Comparison of ENCODE assay signal across 14 cellular contexts in genomic region chr18:37525302-37525585, GRCh38. TPM values are rescaled to one million over a fixed set of nuclear protein-coding genes. Genes with fewer than 3 reads are reported as not detected.
A peak's percentile ranks its signal among the peaks of the same experiment; 100 is the strongest.
DNase-seq lines count a peak whose midpoint lies in the region; ATAC-seq, FAIRE-seq and TF ChIP-seq lines count a peak whose summit lies in the region.
"Had no signal": no experiment of that assay in that cellular context is flagged by ENCODE, and none has a peak within 500 bp of the region (broad histone marks: within the 10 kb centered on the region; RNA-seq: fewer than 3 reads in every experiment).

No MANE protein-coding gene starts in this region.

- H2AFZ ChIP-seq in H1 (ENCODE audit: low read length): no peak overlapping the region

- peak overlapping the region; percentile 26 for H2BK120ac ChIP-seq in H1 (replicated peaks; ENCODE audit: low read depth, low read length)

- no peaks in the 10 kb centered on the region for H4K20me1 ChIP-seq in H1 (replicated peaks in 1 of 2; ENCODE audit: control insufficient read depth in 1 of 2, insufficient read depth in 2 of 2, low read length in 2 of 2)

- H3K27me3 ChIP-seq in left ventricle myocardium inferior (ENCODE audit: low read depth): peaks cover 96% of the 10 kb centered on the region
- peaks cover 0 to 87% (median 56%) of the 10 kb centered on the region in 7 donors for H3K27me3 ChIP-seq in heart right ventricle
- peaks cover 4 to 22% (median 15%) of the 10 kb centered on the region in 4 experiments for H3K27me3 ChIP-seq in H1 (replicated peaks in 1 of 4; ENCODE audit: control insufficient read depth in 3 of 4, extremely low read depth in 1 of 4, insufficient read depth in 3 of 4, low read length in 3 of 4)

- H2BK5ac ChIP-seq in H1 (ENCODE audit: low read depth, low read length): no peak overlapping the region

- H3K4ac ChIP-seq in H1 (replicated peaks; ENCODE audit: insufficient read length, low read depth, low read length): peak overlapping the region; percentile 37

- POLR2A ChIA-PET in H1 (lab: Charles Lee; ENCODE audit: partially characterized antibody): interaction anchor here (1.1 to 1.4 kb wide), 2 partner anchors 12 kb away, joined by 3 to 4 read pairs; no protein-coding TSS in a partner anchor

- ATAC-seq in heart right ventricle (no peak), GM19324 (IDR thresholded peaks at IDR 0.05; ENCODE audit: low FRiP score, unreplicated experiment) (no peak)
- ATAC-seq in stimulated activated effector memory CD8-positive, alpha-beta T cell treated with anti-CD3 and anti-CD28 coated beads, Interleukin-12 subunit alpha, Interleukin-12 subunit beta, amount 100 ng/mL, for 72 hours: no peak
- ATAC-seq: GM12878, PC-3 had no signal

- no peak overlapping the region for H3K14ac ChIP-seq in H1 (ENCODE audit: insufficient read length)

- intact Hi-C loops in left ventricle myocardium inferior (cut with micrococcal nuclease): no loop called here
- intact Hi-C loops in heart right ventricle (cut with DNase I): no loop called here

- 54 to 60% methylated on average over 8 of the region's 8 CpGs for WGBS in heart right ventricle, 2 donors
- 28% methylated on average over 7 of the region's 8 CpGs; no CpG with 5 or more reads in 1 of the 2 experiments for WGBS in H1 (ENCODE audit: extremely low coverage in 1 of 2, insufficient coverage in 1 of 2, insufficient read length in 1 of 2, insufficient replicate concordance in 2 of 2, low coverage in 1 of 2, low lambda C conversion rate in 2 of 2, missing lambda C conversion rate in 1 of 2), 2 experiments

- no peak overlapping the region for H4K5ac ChIP-seq in H1 (ENCODE audit: insufficient read length, low read depth, low read length)

- H3K9ac ChIP-seq in H1 (replicated peaks in 1 of 4; ENCODE audit: extremely low read depth in 1 of 4, low read depth in 3 of 4, low read length in 3 of 4): no peak overlapping the region

- H3K4me1 Mint-ChIP-seq in mesothelial cell of epicardium: peaks cover 25% of the 10 kb centered on the region
- peaks cover 6% of the 10 kb centered on the region for H3K4me1 Mint-ChIP-seq in stimulated activated effector memory CD8-positive, alpha-beta T cell treated with anti-CD3 and anti-CD28 coated beads, Interleukin-12 subunit alpha, Interleukin-12 subunit beta, amount 100 ng/mL, for 72 hours

- peak overlapping the region; percentile 78 for H3K18ac ChIP-seq in H1 (ENCODE audit: extremely low read depth, low read length)

- peaks cover 84% of the 10 kb centered on the region for H3K27me3 Mint-ChIP-seq in mesothelial cell of epicardium (ENCODE audit: low read depth)

- FAIRE-seq in H1 (lab: Jason Lieb, UNC): no peak
- FAIRE-seq: GM12878 had no signal

- H3K27ac ChIP-seq in left ventricle myocardium inferior (replicated peaks): no peak overlapping the region
- no peak overlapping the region for H3K27ac ChIP-seq in heart right ventricle
- no peak overlapping the region for H3K27ac ChIP-seq in H1 (ENCODE audit: low read depth, low read length)

- H3K4me1 ChIP-seq in left ventricle myocardium inferior (peaks cover 18% of the 10 kb centered on the region), heart right ventricle (peaks cover 0 to 16% (median 7%) of the 10 kb centered on the region in 9 donors), H1 (replicated peaks in 1 of 4; ENCODE audit: control insufficient read depth in 3 of 4, insufficient read depth in 4 of 4, low read length in 3 of 4) (peaks cover 8 to 18% (median 8%) of the 10 kb centered on the region in 4 experiments)
- H3K4me1 ChIP-seq: Caco-2 had no signal

- H3K23me2 ChIP-seq in H1 (ENCODE audit: low read depth, low read length): peaks cover 9% of the 10 kb centered on the region; the same call in 1 of the 2 replicates

- H3K4me3 ChIP-seq in left ventricle myocardium inferior (peak overlapping the region; percentile 41), heart right ventricle (no peak overlapping the region), H1 (ENCODE audit: extremely low read depth in 1 of 4, insufficient read depth in 2 of 4, low read depth in 3 of 4, low read length in 4 of 4) (peak overlapping the region in 3 of 4 experiments; percentile 25 to 61 (median 34); a peak in 5 of 8 replicates)
- H3K4me3 ChIP-seq: GM12878 had no signal

- no peaks in the 10 kb centered on the region for H3K79me2 ChIP-seq in H1 (ENCODE audit: control insufficient read depth in 1 of 2, insufficient read depth in 2 of 2, low read length in 2 of 2)

- no peaks in the 10 kb centered on the region for H3K36me3 Mint-ChIP-seq in mesothelial cell of epicardium
- H3K36me3 Mint-ChIP-seq in stimulated activated effector memory CD8-positive, alpha-beta T cell treated with anti-CD3 and anti-CD28 coated beads, Interleukin-12 subunit alpha, Interleukin-12 subunit beta, amount 100 ng/mL, for 72 hours: peaks cover 6% of the 10 kb centered on the region

- H2AK5ac ChIP-seq in H1 (ENCODE audit: low read depth, low read length): no peak overlapping the region

- H3K4me2 ChIP-seq in H1 (ENCODE audit: insufficient read depth in 1 of 2, low read depth in 2 of 2, low read length in 2 of 2): peak overlapping the region; percentile 62 to 65

- TF ChIP-seq CTCF in left ventricle myocardium inferior (IDR thresholded peaks at IDR 0.05; ENCODE audit: borderline replicate concordance) (no peak), heart right ventricle (IDR thresholded peaks at IDR 0.05) (no peak), H1 (IDR thresholded peaks at IDR 0.05; ENCODE audit: control extremely low read depth in 1 of 3, insufficient read depth in 1 of 3, low read depth in 1 of 3, low read length in 3 of 3) (no peak), mesothelial cell of epicardium (IDR thresholded peaks at IDR 0.05; ENCODE audit: unreplicated experiment) (no peak)

- no peak for TF ChIP-seq POLR2A in H1 (IDR thresholded peaks at IDR 0.05; ENCODE audit: control extremely low read depth in 1 of 2, low read depth in 2 of 2, low read length in 2 of 2)

- H4K91ac ChIP-seq in H1 (replicated peaks; ENCODE audit: insufficient read length, low read length): peak overlapping the region; percentile 33

- DNase-seq in left ventricle myocardium inferior (no peak), heart right ventricle (no peak), H1 (ENCODE audit: low read depth in 1 of 2, low spot score in 2 of 2) (peak in 1 of 2 experiments; percentile 53), mesothelial cell of epicardium (ENCODE audit: low spot score in 2 of 2, unreplicated experiment in 2 of 2) (no peak), NCI-H82 (lab: John Stamatoyannopoulos, UW) (no peak)
- DNase-seq in stimulated activated effector memory CD8-positive, alpha-beta T cell treated with anti-CD3 and anti-CD28 coated beads, Interleukin-12 subunit alpha, Interleukin-12 subunit beta, amount 100 ng/mL, for 72 hours (ENCODE audit: low spot score in 2 of 2): no peak
- DNase-seq: AML-193, Caco-2, NCI-H1105 treated with DMSO at 0.1 percent for 48 hours, NCI-H2029, PC-3 had no signal

- no peak for TF ChIP-seq EP300 in H1 (IDR thresholded peaks at IDR 0.05; ENCODE audit: borderline replicate concordance in 1 of 2, low read depth in 2 of 2, low read length in 2 of 2)

- no peaks in the 10 kb centered on the region for H3K9me3 Mint-ChIP-seq in mesothelial cell of epicardium
- no peaks in the 10 kb centered on the region for H3K9me3 Mint-ChIP-seq in stimulated activated effector memory CD8-positive, alpha-beta T cell treated with anti-CD3 and anti-CD28 coated beads, Interleukin-12 subunit alpha, Interleukin-12 subunit beta, amount 100 ng/mL, for 72 hours

- H2BK15ac ChIP-seq in H1 (ENCODE audit: low read length): no peak overlapping the region

- H2BK12ac ChIP-seq in H1 (ENCODE audit: low read depth, low read length): peak overlapping the region; percentile 75; the same call in 1 of the 2 replicates

- TF ChIP-seq RAD21 in H1 (IDR thresholded peaks at IDR 0.05 in 1 of 2, conservative IDR thresholded peaks at IDR 0.05 in 1 of 2; ENCODE audit: low read depth in 2 of 2, low read length in 2 of 2): no peak

- no peak overlapping the region for H3K23ac ChIP-seq in H1 (ENCODE audit: insufficient read length)

- H3K56ac ChIP-seq in H1 (replicated peaks; ENCODE audit: insufficient read length, low read depth, low read length): no peak overlapping the region

- H4K8ac ChIP-seq in H1 (ENCODE audit: extremely low read depth, insufficient read depth, low read length): no peak overlapping the region

- no peaks in the 10 kb centered on the region for H3K79me1 ChIP-seq in H1 (ENCODE audit: low read depth, low read length)

- peak overlapping the region; percentile 48; the same call in 1 of the 2 replicates for H2BK20ac ChIP-seq in H1 (ENCODE audit: low read length)

- H3K9me3 ChIP-seq in left ventricle myocardium inferior (replicated peaks) (no peaks in the 10 kb centered on the region), heart right ventricle (no peaks in the 10 kb centered on the region), H1 (ENCODE audit: insufficient read depth in 2 of 2, low read depth in 1 of 2, low read length in 1 of 2) (no peaks in the 10 kb centered on the region)
- H3K9me3 ChIP-seq: Caco-2 had no signal

- H3K36me3 ChIP-seq in left ventricle myocardium inferior (no peaks in the 10 kb centered on the region), heart right ventricle (no peaks in the 10 kb centered on the region), H1 (ENCODE audit: control insufficient read depth in 2 of 4, insufficient read depth in 4 of 4, low read length in 3 of 4) (no peaks in the 10 kb centered on the region)

- CTCF ChIA-PET in H1 (lab: Charles Lee; ENCODE audit: partially characterized antibody): interaction anchor here (0.6 to 1.5 kb wide), 4 partner anchors 8 to 285 kb away, joined by 3 to 5 read pairs (median 4); no protein-coding TSS in a partner anchor

- peak overlapping the region; percentile 54 for H3K4me3 Mint-ChIP-seq in mesothelial cell of epicardium
- no peak overlapping the region for H3K4me3 Mint-ChIP-seq in stimulated activated effector memory CD8-positive, alpha-beta T cell treated with anti-CD3 and anti-CD28 coated beads, Interleukin-12 subunit alpha, Interleukin-12 subunit beta, amount 100 ng/mL, for 72 hours

- H3K27ac Mint-ChIP-seq in mesothelial cell of epicardium: no peak overlapping the region
- H3K27ac Mint-ChIP-seq in stimulated activated effector memory CD8-positive, alpha-beta T cell treated with anti-CD3 and anti-CD28 coated beads, Interleukin-12 subunit alpha, Interleukin-12 subunit beta, amount 100 ng/mL, for 72 hours: no peak overlapping the region

RNA-seq across cellular contexts. Expression of gene CELF4, which starts 40.4 kb away (rescaled TPM):
- total RNA-seq in left ventricle myocardium inferior (0.60 TPM), heart right ventricle (1 to 10 TPM in 1 of 10 donors, under 1 TPM in 8, not detected in 1; 0.08 to 1.2 (median 0.32) TPM), mesothelial cell of epicardium (2.0 to 2.4 TPM (median 2.3 TPM) in 3 replicates)
- polyA plus RNA-seq in heart right ventricle (under 1 TPM; 0.07 TPM), H1 (2011; rRNA removed) (1.6 and 2.8 TPM in 2 replicates)
- 3.3 and 3.4 TPM in 2 replicates for total RNA-seq in H1 (2021; fragmentation: NEBNext Ultra II Directional; extraction: Animal tissue kit (Norgen Biotek cat#: 25700))
- 1.6 TPM for polyA plus RNA-seq in H1 (2011; cell fraction: cytosol; rRNA removed)
- polyA plus RNA-seq in H1 (2011; cell fraction: nucleus; rRNA removed): 4.1 TPM
- 1.6 to 3.7 TPM (median 2.9 TPM) in 4 replicates for polyA plus RNA-seq in H1 (2012, experiment 1 of 2)
- 1.5 TPM for polyA plus RNA-seq in H1 (2012, experiment 2 of 2)
- 11.9 TPM for polyA plus RNA-seq in H1 (2013, experiment 1 of 2)
- polyA plus RNA-seq in H1 (2013, experiment 2 of 2): 11.2 TPM
- 0.63 and 0.93 TPM in 2 replicates for polyA minus RNA-seq in H1 (2011; rRNA and poly(A)+ RNA removed)
- 1.4 TPM for polyA minus RNA-seq in H1 (2011; cell fraction: cytosol; rRNA and poly(A)+ RNA removed)
- 5.7 TPM for polyA minus RNA-seq in H1 (2011; cell fraction: nucleus; rRNA and poly(A)+ RNA removed)
- total RNA-seq: G401, GM12878 had no signal

Comparison
In these comparisons a context has a peak if more than half of its experiments do, and no peak if none do; other contexts are left out.
1. H3K4me3 ChIP-seq: peak in left ventricle myocardium inferior (single experiment) and H1 (3 of 4); none in heart right ventricle (0 of 10).